ENCODE assay signal across 8 cellular contexts in genomic region chr10:6171891-6172354, GRCh38. TPM values are rescaled to one million over a fixed set of nuclear protein-coding genes. Genes with fewer than 3 reads are reported as not detected.
DNase-seq lines count a peak whose midpoint lies in the region; ATAC-seq and TF ChIP-seq lines count a peak whose summit lies in the region.

No MANE protein-coding gene starts in this region.

- H3K4me3 ChIP-seq in left lung (no peak overlapping the region), testis (no peak overlapping the region)

- ATAC-seq in left lung (peak; percentile 79), GM19023 (IDR thresholded peaks at IDR 0.05; ENCODE audit: unreplicated experiment) (no peak), HG02571 (IDR thresholded peaks at IDR 0.05; ENCODE audit: unreplicated experiment) (no peak)

- 52 to 60% methylated on average over 2 to 17 of the region's 17 CpGs for WGBS in testis, 2 donors

- peaks cover 10 to 92% of the 10 kb centered on the region in 2 donors for H3K4me1 ChIP-seq in left lung
- peaks cover 76% of the 10 kb centered on the region for H3K4me1 ChIP-seq in testis

- no peak for TF ChIP-seq POLR2A in testis (IDR thresholded peaks at IDR 0.05)

- intact Hi-C loops in left lung (cut with DNase I): no loop called here
- intact Hi-C loops in testis (cut with DNase I; ENCODE audit: low total_unique reads): no loop called here

- POLR2A ChIA-PET in HEK293T (lab: Yijun Ruan, JAX): interaction anchor here (1.0 kb wide), 1 partner anchor 230 kb away, joined by 3 read pairs; no protein-coding TSS in a partner anchor

- peak; percentile 58 for DNase-seq in stimulated activated CD4-positive, alpha-beta T cell treated with anti-CD3 and anti-CD28 coated beads, Interleukin-15, amount 100 ng/mL, for 24 hours
- no peak for DNase-seq in stimulated activated CD4-positive, alpha-beta T cell treated with anti-CD3 and anti-CD28 coated beads, Interleukin-2, amount 100 ng/mL, for 48 hours
- DNase-seq in amniotic epithelial cell (ENCODE audit: low read depth): peak; percentile 28
- DNase-seq in left lung: peak; percentile 73 to 83
- peak; percentile 74 for DNase-seq in testis
- no peak for DNase-seq in HEK293T (ENCODE audit: extremely low spot score)

- peak overlapping the region in 1 of 2 donors; percentile 90 for H3K27ac ChIP-seq in left lung
- peak overlapping the region in 1 of 2 donors; percentile 14 for H3K27ac ChIP-seq in testis

- H3K9me3 ChIP-seq in left lung: no peaks in the 10 kb centered on the region
- H3K9me3 ChIP-seq in testis: no peaks in the 10 kb centered on the region

- no peak for TF ChIP-seq CTCF in left lung (IDR thresholded peaks at IDR 0.05)
- no peak for TF ChIP-seq CTCF in testis (IDR thresholded peaks at IDR 0.05)

- H3K36me3 ChIP-seq in left lung: peaks cover 0 to 5% of the 10 kb centered on the region in 2 donors
- H3K36me3 ChIP-seq in testis (ENCODE audit: low read depth, missing control alignments): no peaks in the 10 kb centered on the region

- no peaks in the 10 kb centered on the region for H3K27me3 ChIP-seq in left lung
- no peaks in the 10 kb centered on the region for H3K27me3 ChIP-seq in testis

- CTCF ChIA-PET in HEK293T (lab: Yijun Ruan, JAX): no interaction called here

TF ChIP-seq in HEK293T, 16 proteins besides CTCF, POLR2A, EP300 and RAD21:
- TF ChIP-seq, protein P1, sequence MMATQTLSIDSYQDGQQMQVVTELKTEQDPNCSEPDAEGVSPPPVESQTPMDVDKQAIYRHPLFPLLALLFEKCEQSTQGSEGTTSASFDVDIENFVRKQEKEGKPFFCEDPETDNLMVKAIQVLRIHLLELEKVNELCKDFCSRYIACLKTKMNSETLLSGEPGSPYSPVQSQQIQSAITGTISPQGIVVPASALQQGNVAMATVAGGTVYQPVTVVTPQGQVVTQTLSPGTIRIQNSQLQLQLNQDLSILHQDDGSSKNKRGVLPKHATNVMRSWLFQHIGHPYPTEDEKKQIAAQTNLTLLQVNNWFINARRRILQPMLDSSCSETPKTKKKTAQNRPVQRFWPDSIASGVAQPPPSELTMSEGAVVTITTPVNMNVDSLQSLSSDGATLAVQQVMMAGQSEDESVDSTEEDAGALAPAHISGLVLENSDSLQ (IDR thresholded peaks at IDR 0.05): no peak
- TF ChIP-seq HDGF (IDR thresholded peaks at IDR 0.05; ENCODE audit: borderline replicate concordance) (no peak), FOXA1 (IDR thresholded peaks at IDR 0.05) (no peak), L3MBTL2 (conservative IDR thresholded peaks at IDR 0.05) (no peak), BHLHE40 (IDR thresholded peaks at IDR 0.05; ENCODE audit: borderline replicate concordance) (no peak), TARDBP (IDR thresholded peaks at IDR 0.05) (no peak), LEF1 (IDR thresholded peaks at IDR 0.05; ENCODE audit: borderline replicate concordance) (no peak), SUZ12 (IDR thresholded peaks at IDR 0.05) (no peak)

RNA-seq across cellular contexts. Expression of gene PFKFB3, which starts 30.8 kb away (rescaled TPM):
- total RNA-seq in left lung (100 to 1,000 TPM in 1 of 2 donors, 10 to 100 TPM in 1; 41.8 to 120 TPM), testis (10 to 100 TPM; 53.9 to 65.3 TPM)
- polyA plus RNA-seq in testis (ENCODE audit: insufficient read depth, low read depth, low replicate concordance): 31.7 TPM

Comparison
In these comparisons a context has a peak if more than half of its experiments do, and no peak if none do; other contexts are left out.
1. DNase-seq: peak in stimulated activated CD4-positive, alpha-beta T cell treated with anti-CD3 and anti-CD28 coated beads, Interleukin-15, amount 100 ng/mL, for 24 hours (single experiment), amniotic epithelial cell (single experiment), left lung (2 of 2) and testis (single experiment); none in stimulated activated CD4-positive, alpha-beta T cell treated with anti-CD3 and anti-CD28 coated beads, Interleukin-2, amount 100 ng/mL, for 48 hours (0 of 2) and HEK293T (single experiment).